Comparison of ENCODE assay signal across 23 cellular contexts in the genomic region with DNA sequence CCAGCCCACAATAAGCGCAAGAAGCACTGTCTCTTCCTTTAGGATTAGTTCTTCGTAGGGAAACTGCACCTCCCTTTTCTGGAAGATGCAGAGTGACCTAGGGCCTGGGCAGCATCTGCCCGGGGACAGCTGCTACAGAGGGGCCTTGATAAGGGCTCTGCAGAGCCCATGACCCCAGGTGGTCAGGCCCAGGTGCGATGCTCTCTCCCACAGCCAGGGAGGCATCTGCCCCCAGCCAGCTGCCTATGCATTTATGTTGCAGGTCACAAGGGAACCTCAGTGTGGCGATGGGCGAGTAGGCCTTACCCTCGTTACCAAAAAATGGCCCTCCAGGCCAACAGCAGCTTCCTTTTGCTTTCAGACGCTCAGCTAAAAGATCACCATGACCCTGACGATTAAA. TPM values are rescaled to one million over a fixed set of nuclear protein-coding genes. Genes with fewer than 3 reads are reported as not detected.
DNase-seq lines count a peak whose midpoint lies in the region; ATAC-seq and TF ChIP-seq lines count a peak whose summit lies in the region.
"Had no signal": no experiment of that assay in that cellular context is flagged by ENCODE, and none has a peak within 500 bp of the region (broad histone marks: within the 10 kb centered on the region; RNA-seq: fewer than 3 reads in every experiment).

No MANE protein-coding gene starts in this region.

- no peak overlapping the region for H4K91ac ChIP-seq in trophoblast cell (ENCODE audit: low read depth, low read length)

- H3K36me3 ChIP-seq in trophoblast cell (ENCODE audit: control insufficient read depth in 1 of 2, insufficient read depth in 2 of 2, low read length in 2 of 2): peaks cover 20 to 29% of the 10 kb centered on the region in 2 experiments

- H3K27ac Mint-ChIP-seq in activated naive CD4-positive, alpha-beta T cell treated with anti-CD3 and anti-CD28 coated beads, Interleukin-2, amount 50 U/mL, for 72 hours: peak overlapping the region; percentile 6 to 77
- peak overlapping the region; percentile 70 for H3K27ac Mint-ChIP-seq in central memory CD8-positive, alpha-beta T cell (ENCODE audit: low read depth)
- H3K27ac Mint-ChIP-seq: progenitor cell of endocrine pancreas had no signal

- no peak overlapping the region for H2BK12ac ChIP-seq in trophoblast cell (ENCODE audit: low read length)

- no peak overlapping the region for H2BK120ac ChIP-seq in trophoblast cell (ENCODE audit: insufficient read depth, low read length, poor library complexity)

- H3K23ac ChIP-seq in trophoblast cell (ENCODE audit: low read length): peak overlapping the region; percentile 25

- no peaks in the 10 kb centered on the region for H3K79me1 ChIP-seq in trophoblast cell (ENCODE audit: low read length)

- H4K8ac ChIP-seq in trophoblast cell (ENCODE audit: low read depth, low read length): no peak overlapping the region

- peak overlapping the region; percentile 21 for H3K4ac ChIP-seq in trophoblast cell (ENCODE audit: low read depth, low read length)

- H3K4me3 ChIP-seq in HL-60 (replicated peaks; ENCODE audit: insufficient read depth, low read length) (no peak overlapping the region), trophoblast cell (ENCODE audit: low read depth, low read length) (no peak overlapping the region)
- H3K4me3 ChIP-seq: ascending aorta, mucosa of descending colon, Peyer's patch, SJCRH30 had no signal

- no peak overlapping the region for H3K4me3 Mint-ChIP-seq in central memory CD8-positive, alpha-beta T cell
- H3K4me3 Mint-ChIP-seq: CD14-positive monocyte had no signal

- H3K18ac ChIP-seq in trophoblast cell (ENCODE audit: low read length): peak overlapping the region; percentile 33

- H3K9me3 ChIP-seq in trophoblast cell (ENCODE audit: insufficient read depth, low read depth, low read length): peaks cover 3% of the 10 kb centered on the region
- H3K9me3 ChIP-seq: ascending aorta, mucosa of descending colon, Peyer's patch, SJCRH30 had no signal

- H3K4me1 ChIP-seq in trophoblast cell (ENCODE audit: control insufficient read depth in 1 of 2, insufficient read depth in 2 of 2, low read length in 2 of 2): peaks cover 4 to 6% of the 10 kb centered on the region in 2 experiments
- H3K4me1 ChIP-seq: ascending aorta, Peyer's patch, SJCRH30 had no signal

- no peaks in the 10 kb centered on the region for H3K27me3 ChIP-seq in HL-60 (ENCODE audit: insufficient read depth, poor library complexity, severe bottlenecking)
- no peaks in the 10 kb centered on the region for H3K27me3 ChIP-seq in trophoblast cell (ENCODE audit: insufficient read depth, low read length)
- H3K27me3 ChIP-seq: ascending aorta, Peyer's patch, SJCRH30 had no signal

- peaks cover 63% of the 10 kb centered on the region for H3K4me1 Mint-ChIP-seq in central memory CD8-positive, alpha-beta T cell

- no peak for DNase-seq in activated naive CD4-positive, alpha-beta T cell treated with anti-CD3 and anti-CD28 coated beads, Interleukin-2, amount 50 U/mL, for 72 hours (ENCODE audit: low spot score in 2 of 2)
- DNase-seq in activated naive CD4-positive, alpha-beta T cell treated with anti-CD3 and anti-CD28 coated beads, Interleukin-2, amount 50 U/mL, for 16 hours: no peak
- no peak for DNase-seq in HL-60 (ENCODE audit: low read depth in 1 of 2, low spot score in 1 of 2)
- DNase-seq in central memory CD8-positive, alpha-beta T cell (ENCODE audit: low spot score in 2 of 2): no peak
- DNase-seq in trophoblast cell: no peak
- DNase-seq in SHP77 (lab: John Stamatoyannopoulos, UW): no peak
- no peak for DNase-seq in NCI-H187 (lab: John Stamatoyannopoulos, UW)
- DNase-seq: activated CD4-positive, alpha-beta T cell treated with anti-CD3 and anti-CD28 coated beads, Interleukin-2, amount 50 U/mL, for 1 hour; central memory CD4-positive, alpha-beta T cell; GDM1; Kasumi-1; left ventricle myocardium superior; mucosa of descending colon; NCI-H1092; NCI-H2081 treated with DMSO at 0.1 percent for 48 hours; NCI-H446 treated with DMSO at 0.1 percent for 48 hours; NK-92 treated with Interleukin-12 subunit alpha and Interleukin-12 subunit beta, amount 100 ng/mL, for 24 hours; Peyer's patch; SJCRH30 had no signal

- H2AFZ ChIP-seq in trophoblast cell (ENCODE audit: insufficient read depth, low read length, poor library complexity): no peak overlapping the region

- no peak overlapping the region for H2AK5ac ChIP-seq in trophoblast cell (ENCODE audit: low read length)

- TF ChIP-seq CTCF in HL-60 (IDR thresholded peaks at IDR 0.05; ENCODE audit: insufficient read depth, low read length): no peak

- peaks cover 2% of the 10 kb centered on the region for H3K79me2 ChIP-seq in trophoblast cell (ENCODE audit: control insufficient read depth, insufficient read depth, low read length, poor library complexity)

- WGBS in trophoblast cell (ENCODE audit: extremely low coverage, insufficient coverage, insufficient read length): no CpG with 5 or more reads among the region's 9 CpGs

- no peaks in the 10 kb centered on the region for H3K36me3 Mint-ChIP-seq in activated naive CD4-positive, alpha-beta T cell treated with anti-CD3 and anti-CD28 coated beads, Interleukin-2, amount 50 U/mL, for 72 hours
- H3K36me3 Mint-ChIP-seq in central memory CD8-positive, alpha-beta T cell (ENCODE audit: insufficient read depth): peaks cover 21% of the 10 kb centered on the region

- H2BK5ac ChIP-seq in trophoblast cell (ENCODE audit: low read depth, low read length, poor library complexity): no peak overlapping the region

- ATAC-seq in activated naive CD4-positive, alpha-beta T cell treated with anti-CD3 and anti-CD28 coated beads, Interleukin-2, amount 50 U/mL, for 72 hours: no peak
- no peak for ATAC-seq in central memory CD8-positive, alpha-beta T cell (replicated peaks; ENCODE audit: extremely low read depth, poor library complexity, severe bottlenecking)
- no peak for ATAC-seq in HG03432 (IDR thresholded peaks at IDR 0.05; ENCODE audit: unreplicated experiment)
- ATAC-seq: left ventricle myocardium superior, mucosa of descending colon had no signal

- H3K27ac ChIP-seq in HL-60 (replicated peaks) (peak overlapping the region; percentile 21; the same call in 1 of the 2 replicates), trophoblast cell (ENCODE audit: low read depth, low read length) (no peak overlapping the region)
- H3K27ac ChIP-seq: ascending aorta, Peyer's patch, SJCRH30 had no signal

- H3K9ac ChIP-seq in trophoblast cell (ENCODE audit: low read length): no peak overlapping the region

- H3K14ac ChIP-seq in trophoblast cell (ENCODE audit: low read length): no peak overlapping the region

- H4K12ac ChIP-seq in trophoblast cell (ENCODE audit: low read depth, low read length): no peak overlapping the region

- H3K9me3 Mint-ChIP-seq in activated naive CD4-positive, alpha-beta T cell treated with anti-CD3 and anti-CD28 coated beads, Interleukin-2, amount 50 U/mL, for 72 hours: no peaks in the 10 kb centered on the region
- H3K9me3 Mint-ChIP-seq in central memory CD8-positive, alpha-beta T cell: no peaks in the 10 kb centered on the region
- H3K9me3 Mint-ChIP-seq: CD14-positive monocyte had no signal

- H3K27me3 Mint-ChIP-seq in central memory CD8-positive, alpha-beta T cell: no peaks in the 10 kb centered on the region
- H3K27me3 Mint-ChIP-seq: progenitor cell of endocrine pancreas had no signal

- no peak overlapping the region for H3K4me2 ChIP-seq in trophoblast cell (ENCODE audit: low read length)

RNA-seq across cellular contexts. Expression of a gene that starts 55.0 kb away (rescaled TPM):
- total RNA-seq in activated naive CD4-positive, alpha-beta T cell treated with anti-CD3 and anti-CD28 coated beads, Interleukin-2, amount 50 U/mL, for 72 hours: 100 to 1,000 TPM; 158 to 167 TPM
- 285 and 290 TPM in 2 replicates for polyA plus RNA-seq in trophoblast cell (2013)
